Comparison of ENCODE assay signal across 11 cellular contexts in the genomic region with DNA sequence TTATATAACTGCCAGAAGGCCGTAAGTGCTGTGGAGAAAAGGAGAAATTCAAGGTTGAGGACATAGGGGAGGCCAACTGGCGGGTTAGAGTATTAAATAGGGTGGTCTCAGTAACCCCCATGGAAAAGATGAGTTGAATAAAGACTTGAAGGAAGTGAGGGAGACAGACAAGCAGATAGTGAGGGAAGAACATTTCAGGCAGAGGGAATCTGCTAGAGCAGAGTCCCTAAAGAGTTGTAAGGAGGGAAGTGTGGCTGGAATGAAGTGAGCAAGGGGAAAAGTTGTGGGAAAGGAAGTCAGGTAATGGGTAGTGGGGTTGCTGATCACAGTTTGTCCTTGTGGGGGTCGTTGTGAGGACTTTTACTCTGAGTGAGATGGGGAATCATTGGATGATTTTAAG. TPM values are rescaled to one million over a fixed set of nuclear protein-coding genes. Genes with fewer than 3 reads are reported as not detected.
DNase-seq lines count a peak whose midpoint lies in the region; TF ChIP-seq lines count a peak whose summit lies in the region.
"Had no signal": no experiment of that assay in that cellular context is flagged by ENCODE, and none has a peak within 500 bp of the region (broad histone marks: within the 10 kb centered on the region; RNA-seq: fewer than 3 reads in every experiment).

No MANE protein-coding gene starts in this region.

- H3K9ac ChIP-seq in NT2/D1 (ENCODE audit: insufficient read length, low read depth): peak overlapping the region; percentile 90

- no peaks in the 10 kb centered on the region for H3K9me3 Mint-ChIP-seq in T-helper 2 cell treated with Interferon-gamma antibody and Interleukin-4, amounts not matched to agents 5 μg/mL and 100 μg/mL, for 36 hours
- H3K9me3 Mint-ChIP-seq in progenitor cell of endocrine pancreas (ENCODE audit: low read depth): no peaks in the 10 kb centered on the region

- H3K4me1 ChIP-seq in NT2/D1 (ENCODE audit: insufficient read depth, insufficient read length): no peaks in the 10 kb centered on the region
- H3K4me1 ChIP-seq in ectodermal cell (ENCODE audit: control insufficient read depth, insufficient read depth, low read length): peaks cover 19% of the 10 kb centered on the region

- peaks cover 38% of the 10 kb centered on the region for H3K36me3 Mint-ChIP-seq in T-helper 2 cell treated with Interferon-gamma antibody and Interleukin-4, amounts not matched to agents 5 μg/mL and 100 μg/mL, for 36 hours (ENCODE audit: low read depth)
- H3K36me3 Mint-ChIP-seq in progenitor cell of endocrine pancreas (ENCODE audit: insufficient read depth): peaks cover 1% of the 10 kb centered on the region

- TF ChIP-seq CTCF in progenitor cell of endocrine pancreas (IDR thresholded peaks at IDR 0.05; ENCODE audit: unreplicated experiment): no peak

- H3K4me1 Mint-ChIP-seq in T-helper 2 cell treated with Interferon-gamma antibody and Interleukin-4, amounts not matched to agents 5 μg/mL and 100 μg/mL, for 36 hours (ENCODE audit: low read depth): peaks cover 43% of the 10 kb centered on the region
- peaks cover 27% of the 10 kb centered on the region for H3K4me1 Mint-ChIP-seq in progenitor cell of endocrine pancreas (ENCODE audit: low read depth)

- no peaks in the 10 kb centered on the region for H3K9me3 ChIP-seq in NT2/D1 (ENCODE audit: insufficient read depth, low read length)
- H3K9me3 ChIP-seq in ectodermal cell (ENCODE audit: control insufficient read depth, low read length): no peaks in the 10 kb centered on the region
- H3K9me3 ChIP-seq: tibial artery had no signal

- 69 to 77% methylated on average over 3 of the region's 3 CpGs for whole genome bisulfite sequencing in ectodermal cell, 2 experiments

- no peak overlapping the region for H3K27ac ChIP-seq in ectodermal cell (ENCODE audit: insufficient read depth, low read depth, low read length, poor library complexity, severe bottlenecking)

- H3K4me3 ChIP-seq in NT2/D1 (ENCODE audit: insufficient read length, low read depth) (peak overlapping the region; percentile 85), ectodermal cell (ENCODE audit: insufficient read depth, low read depth, low read length) (peak overlapping the region; percentile 99)
- H3K4me3 ChIP-seq: tibial artery had no signal

- peak overlapping the region; percentile 95 for H3K4me3 Mint-ChIP-seq in T-helper 2 cell treated with Interferon-gamma antibody and Interleukin-4, amounts not matched to agents 5 μg/mL and 100 μg/mL, for 36 hours
- H3K4me3 Mint-ChIP-seq in progenitor cell of endocrine pancreas (ENCODE audit: low read depth): peak overlapping the region; percentile 90

- H3K27ac Mint-ChIP-seq in T-helper 2 cell treated with Interferon-gamma antibody and Interleukin-4, amounts not matched to agents 5 μg/mL and 100 μg/mL, for 36 hours: peak overlapping the region; percentile 90
- H3K27ac Mint-ChIP-seq in progenitor cell of endocrine pancreas: peak overlapping the region; percentile 1

- peaks cover 19% of the 10 kb centered on the region for H3K36me3 ChIP-seq in NT2/D1 (ENCODE audit: insufficient read depth, insufficient read length, low read length)
- H3K36me3 ChIP-seq in ectodermal cell (ENCODE audit: control insufficient read depth, insufficient read depth, low read length): peaks cover 6% of the 10 kb centered on the region
- H3K36me3 ChIP-seq: tibial artery had no signal

- H3K27me3 Mint-ChIP-seq in T-helper 2 cell treated with Interferon-gamma antibody and Interleukin-4, amounts not matched to agents 5 μg/mL and 100 μg/mL, for 36 hours (ENCODE audit: low read depth): no peaks in the 10 kb centered on the region
- H3K27me3 Mint-ChIP-seq in progenitor cell of endocrine pancreas: no peaks in the 10 kb centered on the region

- H3K27me3 ChIP-seq in NT2/D1 (ENCODE audit: insufficient read depth, insufficient read length) (no peaks in the 10 kb centered on the region), ectodermal cell (ENCODE audit: control insufficient read depth, insufficient read depth, low read length, poor library complexity, severe bottlenecking) (no peaks in the 10 kb centered on the region)
- H3K27me3 ChIP-seq: tibial artery had no signal

- DNase-seq in T-helper 2 cell treated with Interferon-gamma antibody and Interleukin-4, amounts not matched to agents 5 μg/mL and 100 μg/mL, for 36 hours (ENCODE audit: low spot score): no peak
- DNase-seq in T-helper 2 cell (no peak), NT2/D1 (ENCODE audit: low read depth, low spot score) (no peak), progenitor cell of endocrine pancreas (ENCODE audit: low spot score, unreplicated experiment) (no peak), NCI-H345 (lab: John Stamatoyannopoulos, UW) (no peak), SW480 (ENCODE audit: low spot score) (no peak)
- DNase-seq in stimulated activated CD8-positive, alpha-beta memory T cell treated with anti-CD3 and anti-CD28 coated beads, Interleukin-4, amount 100 ng/mL, for 48 hours: no peak
- DNase-seq: ACHN, islet precursor cell, tibial artery had no signal

RNA-seq across cellular contexts. Expression of gene KIFC1, which starts 1.4 kb away (rescaled TPM):
- polyA plus RNA-seq in ectodermal cell (2013, experiment 1 of 4): 106 TPM
- 82.4 TPM for polyA plus RNA-seq in ectodermal cell (2013, experiment 2 of 4)
- polyA plus RNA-seq in ectodermal cell (2013, experiment 3 of 4): 94.9 TPM
- polyA plus RNA-seq in ectodermal cell (2013, experiment 4 of 4): 85.8 TPM
- total RNA-seq in progenitor cell of endocrine pancreas: 45.5 and 46.6 TPM in 2 replicates

RNA-seq across cellular contexts. Expression of gene PHF1, which starts 17.8 kb away (rescaled TPM):
- polyA plus RNA-seq in ectodermal cell (2013, experiment 1 of 4): 78.6 TPM
- polyA plus RNA-seq in ectodermal cell (2013, experiment 2 of 4): 67.1 TPM
- polyA plus RNA-seq in ectodermal cell (2013, experiment 3 of 4): 62.7 TPM
- 74.0 TPM for polyA plus RNA-seq in ectodermal cell (2013, experiment 4 of 4)
- 58.1 and 58.4 TPM in 2 replicates for total RNA-seq in progenitor cell of endocrine pancreas

RNA-seq across cellular contexts. Expression of gene CUTA, which starts 24.9 kb away (rescaled TPM):
- polyA plus RNA-seq in ectodermal cell (2013, experiment 1 of 4): 270 TPM
- 294 TPM for polyA plus RNA-seq in ectodermal cell (2013, experiment 2 of 4)
- 245 TPM for polyA plus RNA-seq in ectodermal cell (2013, experiment 3 of 4)
- 278 TPM for polyA plus RNA-seq in ectodermal cell (2013, experiment 4 of 4)
- total RNA-seq in progenitor cell of endocrine pancreas: 252 and 264 TPM in 2 replicates

RNA-seq across cellular contexts. Expression of gene SYNGAP1, which starts 26.9 kb away (rescaled TPM):
- polyA plus RNA-seq in ectodermal cell (2013, experiment 1 of 4): 146 TPM
- polyA plus RNA-seq in ectodermal cell (2013, experiment 2 of 4): 158 TPM
- polyA plus RNA-seq in ectodermal cell (2013, experiment 3 of 4): 90.5 TPM
- polyA plus RNA-seq in ectodermal cell (2013, experiment 4 of 4): 110 TPM
- total RNA-seq in progenitor cell of endocrine pancreas: 59.9 and 60.3 TPM in 2 replicates
